Comparison of ENCODE assay signal across 8 cellular contexts in genomic region chr1:54356680-54357147, GRCh38. TPM values are rescaled to one million over a fixed set of nuclear protein-coding genes. Genes with fewer than 3 reads are reported as not detected.
DNase-seq lines count a peak whose midpoint lies in the region; ATAC-seq lines count a peak whose summit lies in the region.

No MANE protein-coding gene starts in this region.

- peaks cover 16 to 29% (median 24%) of the 10 kb centered on the region in 3 donors for H3K4me1 Mint-ChIP-seq in naive B cell

- H3K4me3 Mint-ChIP-seq in naive B cell = peak overlapping the region; percentile 73 to 94 (median 85)

- peak; percentile 49 for ATAC-seq in HG02981 (IDR thresholded peaks at IDR 0.05; ENCODE audit: unreplicated experiment)
- peak; percentile 80 to 88 for ATAC-seq in naive B cell (ENCODE audit: low read depth in 2 of 2)
- no peak for ATAC-seq in GM19452 (IDR thresholded peaks at IDR 0.05; ENCODE audit: unreplicated experiment)

- no peaks in the 10 kb centered on the region for H3K27me3 Mint-ChIP-seq in naive B cell

- H3K36me3 Mint-ChIP-seq in naive B cell = no peaks in the 10 kb centered on the region

- H3K9me3 Mint-ChIP-seq in naive B cell = no peaks in the 10 kb centered on the region

- DNase-seq in CD1c-positive myeloid dendritic cell (ENCODE audit: extremely low spot score) (peak; percentile 10), naive B cell (peak; percentile 12), DMS153 treated with DMSO at 0.1 percent for 48 hours (lab: John Stamatoyannopoulos, UW; ENCODE audit: unreplicated experiment) (no peak), hypothalamus (lab: John Stamatoyannopoulos, UW) (no peak)
- peak; percentile 52 to 53 for DNase-seq in activated T-cell treated with anti-CD3 and anti-CD28 coated beads, Interleukin-2, amount 50 U/mL, for 48 hours
- DNase-seq in NK-92 treated with Interleukin-12 subunit alpha and Interleukin-12 subunit beta, amount 100 ng/mL, for 24 hours (lab: John Stamatoyannopoulos, UW) = no peak

- peak overlapping the region in 5 of 6 donors; percentile 4 to 86 (median 84) for H3K27ac Mint-ChIP-seq in naive B cell

RNA-seq across cellular contexts. Expression of gene SSBP3, which starts 49.5 kb away (rescaled TPM):
- polyA plus RNA-seq in naive B cell (ENCODE audit: low read depth in 6 of 6) = 1 to 10 TPM; 1.7 to 4.2 (median 2.2) TPM

Comparison
In these comparisons a context has a peak if more than half of its experiments do, and no peak if none do; other contexts are left out.
1. DNase-seq: peak in CD1c-positive myeloid dendritic cell (single experiment), activated T-cell treated with anti-CD3 and anti-CD28 coated beads, Interleukin-2, amount 50 U/mL, for 48 hours (2 of 2) and naive B cell (single experiment); none in NK-92 treated with Interleukin-12 subunit alpha and Interleukin-12 subunit beta, amount 100 ng/mL, for 24 hours (single experiment), DMS153 treated with DMSO at 0.1 percent for 48 hours (single experiment) and hypothalamus (0 of 51).